ENCODE assay signal across 23 cellular contexts in the genomic region with DNA sequence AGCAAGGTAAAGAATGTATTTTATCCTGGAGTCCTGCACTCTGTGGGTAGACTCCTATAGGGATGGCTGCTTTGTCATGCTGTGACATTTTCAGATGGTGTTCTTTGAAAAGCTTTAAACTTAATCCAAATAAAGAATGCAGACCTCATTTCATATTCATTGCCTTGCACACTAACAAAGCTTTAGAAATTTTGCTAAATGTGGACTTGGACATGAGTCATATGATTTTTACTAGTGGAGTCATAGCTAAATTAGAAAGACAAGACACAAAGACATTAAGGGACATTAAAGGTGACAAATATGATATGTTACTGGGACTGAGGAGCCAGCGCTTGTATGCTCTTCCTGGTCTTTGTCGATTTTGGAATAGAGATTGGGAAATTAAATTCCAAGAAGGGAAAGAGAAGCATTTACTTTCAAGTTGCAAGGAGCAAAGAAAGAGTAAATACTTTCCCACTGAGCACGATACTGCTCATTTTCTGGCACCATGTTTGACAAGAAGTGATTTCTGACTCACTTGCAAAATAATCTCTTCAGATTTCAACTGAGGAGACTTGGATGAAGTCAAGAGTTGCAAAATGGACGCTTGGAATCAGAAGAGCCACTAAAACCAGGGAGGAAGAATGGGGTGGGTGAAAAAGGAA.
A peak's percentile ranks its signal among the peaks of the same experiment; 100 is the strongest.
DNase-seq lines count a peak whose midpoint lies in the region; ATAC-seq, FAIRE-seq and TF ChIP-seq lines count a peak whose summit lies in the region.
"Had no signal": no experiment of that assay in that cellular context is flagged by ENCODE, and none has a peak within 500 bp of the region (broad histone marks: within the 10 kb centered on the region; RNA-seq: fewer than 3 reads in every experiment).

No MANE protein-coding gene starts in this region.

- no peak for TF ChIP-seq CTCF in astrocyte (IDR thresholded peaks at IDR 0.05; ENCODE audit: insufficient read depth, low read depth, low read length)
- TF ChIP-seq CTCF in fibroblast of villous mesenchyme (IDR thresholded peaks at IDR 0.05; ENCODE audit: insufficient read depth, low read depth, low read length): no peak
- no peak for TF ChIP-seq CTCF in thoracic aorta (IDR thresholded peaks at IDR 0.05)

- no peak overlapping the region for H3K4me3 ChIP-seq in astrocyte (ENCODE audit: insufficient read depth, low read depth, low read length)
- no peak overlapping the region for H3K4me3 ChIP-seq in fibroblast of villous mesenchyme (ENCODE audit: low read depth, low read length)
- H3K4me3 ChIP-seq in thoracic aorta: peak overlapping the region; percentile 1
- H3K4me3 ChIP-seq: hepatocyte, right lobe of liver, SK-N-MC had no signal

- H3K27ac ChIP-seq in astrocyte (ENCODE audit: low read depth, low read length) (no peak overlapping the region), thoracic aorta (peak overlapping the region in 1 of 2 donors; percentile 43)
- H3K27ac ChIP-seq: hepatocyte, parathyroid adenoma, right lobe of liver, SK-N-MC had no signal

- no peak overlapping the region for H3K9ac ChIP-seq in astrocyte (ENCODE audit: low read length)
- H3K9ac ChIP-seq: parathyroid adenoma had no signal

- H3K27ac Mint-ChIP-seq in astrocyte (ENCODE audit: unreplicated experiment): no peak overlapping the region
- H3K27ac Mint-ChIP-seq: activated B cell treated with CpG ODN at 0.5 μM for 24 hours; activated CD4-positive, alpha-beta memory T cell treated with anti-CD3 and anti-CD28 coated beads for 36 hours; effector memory CD8-positive, alpha-beta T cell had no signal

- no peaks in the 10 kb centered on the region for H3K27me3 Mint-ChIP-seq in astrocyte (ENCODE audit: low read depth, unreplicated experiment)
- H3K27me3 Mint-ChIP-seq: activated B cell treated with CpG ODN at 0.5 μM for 24 hours; activated CD4-positive, alpha-beta memory T cell treated with anti-CD3 and anti-CD28 coated beads for 36 hours; effector memory CD8-positive, alpha-beta T cell had no signal

- FAIRE-seq in astrocyte (lab: Jason Lieb, UNC): no peak
- FAIRE-seq: GM18507, kidney had no signal

- no peaks in the 10 kb centered on the region for H3K79me2 ChIP-seq in astrocyte (ENCODE audit: insufficient read depth, low read length)
- H3K79me2 ChIP-seq: hepatocyte, parathyroid adenoma had no signal

- no peak overlapping the region for H2AFZ ChIP-seq in astrocyte (ENCODE audit: low read depth, low read length)
- H2AFZ ChIP-seq: hepatocyte, parathyroid adenoma had no signal

- H3K4me1 ChIP-seq in astrocyte (ENCODE audit: insufficient read depth, low read length): peaks cover 24% of the 10 kb centered on the region
- peaks cover 14 to 23% of the 10 kb centered on the region in 2 donors for H3K4me1 ChIP-seq in thoracic aorta (ENCODE audit: control insufficient read depth in 1 of 2, low read depth in 2 of 2)
- H3K4me1 ChIP-seq: parathyroid adenoma, right lobe of liver had no signal

- H3K4me1 Mint-ChIP-seq in astrocyte (ENCODE audit: low read depth, unreplicated experiment): peaks cover 21% of the 10 kb centered on the region
- H3K4me1 Mint-ChIP-seq: activated B cell treated with CpG ODN at 0.5 μM for 24 hours had no signal

- ATAC-seq in thoracic aorta (ENCODE audit: insufficient number of reproducible peaks, low FRiP score, low read depth) (no peak), GM18909 (IDR thresholded peaks at IDR 0.05; ENCODE audit: poor library complexity, unreplicated experiment) (no peak)
- ATAC-seq: effector memory CD8-positive, alpha-beta T cell; HCT116; right lobe of liver had no signal

- H3K36me3 ChIP-seq in astrocyte (ENCODE audit: insufficient read depth, low read length) (no peaks in the 10 kb centered on the region), thoracic aorta (no peaks in the 10 kb centered on the region)
- H3K36me3 ChIP-seq: right lobe of liver had no signal

- H3K9me3 Mint-ChIP-seq in astrocyte (ENCODE audit: unreplicated experiment): peaks cover 1% of the 10 kb centered on the region
- H3K9me3 Mint-ChIP-seq: activated B cell treated with CpG ODN at 0.5 μM for 24 hours had no signal

- H3K9me3 ChIP-seq in astrocyte (ENCODE audit: insufficient read depth, low read depth, low read length): no peaks in the 10 kb centered on the region
- no peaks in the 10 kb centered on the region for H3K9me3 ChIP-seq in thoracic aorta
- H3K9me3 ChIP-seq: right lobe of liver had no signal

- H3K4me2 ChIP-seq in astrocyte (ENCODE audit: low read length): peak overlapping the region; percentile 30
- H3K4me2 ChIP-seq: hepatocyte had no signal

- peak; percentile 10 for DNase-seq in ELR (ENCODE audit: low read depth)
- DNase-seq in astrocyte (ENCODE audit: low read depth): peak; percentile 54
- peak; percentile 52 for DNase-seq in fibroblast of villous mesenchyme (ENCODE audit: low read depth)
- DNase-seq in thoracic aorta (ENCODE audit: low spot score): no peak
- DNase-seq in NCI-H524 treated with DMSO at 0.1 percent for 48 hours (lab: John Stamatoyannopoulos, UW): no peak
- DNase-seq in CD1c-positive myeloid dendritic cell (ENCODE audit: extremely low spot score): no peak
- DNase-seq: activated B cell treated with CpG ODN at 0.5 μM for 24 hours; activated CD4-positive, alpha-beta memory T cell treated with anti-CD3 and anti-CD28 coated beads for 36 hours; AML-193; amygdala; DND-41; effector memory CD8-positive, alpha-beta T cell; kidney; NCI-H1105 treated with DMSO at 0.1 percent for 48 hours; NCI-H2081; NK-92 treated with Interleukin-12 subunit alpha and Interleukin-12 subunit beta, amount 100 ng/mL, for 24 hours; right lobe of liver had no signal

- H3K27me3 ChIP-seq in astrocyte (ENCODE audit: insufficient read depth, low read length) (no peaks in the 10 kb centered on the region), thoracic aorta (replicated peaks; ENCODE audit: insufficient read depth) (no peaks in the 10 kb centered on the region)
- H3K27me3 ChIP-seq: hepatocyte, right lobe of liver had no signal

- no peaks in the 10 kb centered on the region for H3K36me3 Mint-ChIP-seq in astrocyte (ENCODE audit: low read depth, unreplicated experiment)
- H3K36me3 Mint-ChIP-seq: activated CD4-positive, alpha-beta memory T cell treated with anti-CD3 and anti-CD28 coated beads for 36 hours had no signal

- no peak overlapping the region for H3K4me3 Mint-ChIP-seq in astrocyte (ENCODE audit: unreplicated experiment)
- H3K4me3 Mint-ChIP-seq: activated B cell treated with CpG ODN at 0.5 μM for 24 hours; activated CD4-positive, alpha-beta memory T cell treated with anti-CD3 and anti-CD28 coated beads for 36 hours; effector memory CD8-positive, alpha-beta T cell had no signal

- no peaks in the 10 kb centered on the region for H4K20me1 ChIP-seq in astrocyte (ENCODE audit: insufficient read depth, low read length)

Comparison
In these comparisons a context has a peak if more than half of its experiments do, and no peak if none do; other contexts are left out.
1. DNase-seq: peak in ELR (single experiment), astrocyte (single experiment) and fibroblast of villous mesenchyme (single experiment); none in thoracic aorta (single experiment), NCI-H524 treated with DMSO at 0.1 percent for 48 hours (single experiment) and CD1c-positive myeloid dendritic cell (single experiment).